ENCODE assay signal across 18 cellular contexts in genomic region chr18:56517181-56517580, GRCh38.
A peak's percentile ranks its signal among the peaks of the same experiment; 100 is the strongest.
DNase-seq lines count a peak whose midpoint lies in the region; ATAC-seq, FAIRE-seq and TF ChIP-seq lines count a peak whose summit lies in the region.
"Had no signal": no experiment of that assay in that cellular context is flagged by ENCODE, and none has a peak within 500 bp of the region (broad histone marks: within the 10 kb centered on the region; RNA-seq: fewer than 3 reads in every experiment).

No MANE protein-coding gene starts in this region.

- 80 to 83% methylated on average over 1 to 4 of the region's 4 CpGs for WGBS in gastroesophageal sphincter (ENCODE audit: low coverage in 1 of 2), 2 donors

- H3K27me3 ChIP-seq in gastroesophageal sphincter (no peaks in the 10 kb centered on the region), uterus (no peaks in the 10 kb centered on the region)
- H3K27me3 ChIP-seq: BE2C had no signal

- intact Hi-C loops in uterus (cut with DNase I; ENCODE audit: low total_unique reads): no loop called here

- H3K36me3 Mint-ChIP-seq in endothelial cell (ENCODE audit: low read depth, unreplicated experiment): no peaks in the 10 kb centered on the region
- H3K36me3 Mint-ChIP-seq: CD4-positive, CD25-positive, alpha-beta regulatory T cell had no signal

- no peak overlapping the region for H3K27ac Mint-ChIP-seq in endothelial cell (ENCODE audit: unreplicated experiment)
- H3K27ac Mint-ChIP-seq: CD4-positive, CD25-positive, alpha-beta regulatory T cell had no signal

- no peak overlapping the region for H3K4me3 ChIP-seq in gastroesophageal sphincter
- H3K4me3 ChIP-seq in uterus: no peak overlapping the region

- no peak overlapping the region for H3K4me3 Mint-ChIP-seq in endothelial cell (ENCODE audit: unreplicated experiment)
- H3K4me3 Mint-ChIP-seq: CD4-positive, CD25-positive, alpha-beta regulatory T cell had no signal

- peak; percentile 19 for ATAC-seq in gastroesophageal sphincter

- H3K4me1 ChIP-seq in gastroesophageal sphincter (no peaks in the 10 kb centered on the region), uterus (no peaks in the 10 kb centered on the region)
- H3K4me1 ChIP-seq: BE2C had no signal

- FAIRE-seq in GM12891 (lab: Jason Lieb, UNC): no peak
- FAIRE-seq: H1 had no signal

- DNase-seq in GM03348 (ENCODE audit: low spot score) (peak; percentile 58), NCI-H226 (peak; percentile 8), uterus (peak in 1 of 2 donors; percentile 17), GM12891 (ENCODE audit: insufficient read length, low spot score) (no peak), NCI-H345 treated with DMSO at 0.1 percent for 48 hours (lab: John Stamatoyannopoulos, UW; ENCODE audit: unreplicated experiment) (no peak), endothelial cell (ENCODE audit: low spot score) (no peak)
- DNase-seq: ACHN; BE2C; CD4-positive, CD25-positive, alpha-beta regulatory T cell; COR-L47; NCI-H1092 treated with DMSO at 0.1 percent for 48 hours; NCI-H2081 treated with DMSO at 0.1 percent for 48 hours; NCI-H510A treated with DMSO at 0.1 percent for 48 hours; NCI-H82; SHP77 treated with DMSO at 0.1 percent for 48 hours; SK-N-SH had no signal

- no peaks in the 10 kb centered on the region for H3K4me1 Mint-ChIP-seq in endothelial cell (ENCODE audit: unreplicated experiment)
- H3K4me1 Mint-ChIP-seq: CD4-positive, CD25-positive, alpha-beta regulatory T cell had no signal

- H3K36me3 ChIP-seq in gastroesophageal sphincter: no peaks in the 10 kb centered on the region
- H3K36me3 ChIP-seq in uterus: no peaks in the 10 kb centered on the region
- H3K36me3 ChIP-seq: BE2C had no signal

- TF ChIP-seq EP300 in gastroesophageal sphincter (IDR thresholded peaks at IDR 0.05): no peak

- H3K27me3 Mint-ChIP-seq in endothelial cell (ENCODE audit: unreplicated experiment): no peaks in the 10 kb centered on the region

- H3K27ac ChIP-seq in gastroesophageal sphincter (no peak overlapping the region), uterus (peak overlapping the region; percentile 62 to 68)

- TF ChIP-seq POLR2A in gastroesophageal sphincter (IDR thresholded peaks at IDR 0.05) (no peak), uterus (IDR thresholded peaks at IDR 0.05) (no peak), GM12891 (IDR thresholded peaks at IDR 0.05; ENCODE audit: low read depth, low read length) (no peak)

- TF ChIP-seq CTCF in gastroesophageal sphincter (IDR thresholded peaks at IDR 0.05): no peak
- TF ChIP-seq CTCF in uterus (IDR thresholded peaks at IDR 0.05): no peak
- no peak for TF ChIP-seq CTCF in endothelial cell (IDR thresholded peaks at IDR 0.05; ENCODE audit: unreplicated experiment)

- H3K9me3 ChIP-seq in gastroesophageal sphincter (no peaks in the 10 kb centered on the region), uterus (no peaks in the 10 kb centered on the region)
- H3K9me3 ChIP-seq: BE2C, SK-N-SH had no signal

- H3K9me3 Mint-ChIP-seq in endothelial cell (ENCODE audit: unreplicated experiment): no peaks in the 10 kb centered on the region

TF ChIP-seq in GM12891, 5 proteins besides CTCF, POLR2A, EP300 and RAD21:
- no peak for TF ChIP-seq PAX5 (IDR thresholded peaks at IDR 0.05; ENCODE audit: insufficient read depth, low read length, severe bottlenecking)
- no peak for TF ChIP-seq TAF1 (IDR thresholded peaks at IDR 0.05; ENCODE audit: low read depth, low read length)
- TF ChIP-seq SPI1 (IDR thresholded peaks at IDR 0.05; ENCODE audit: low read depth, low read length): no peak
- no peak for TF ChIP-seq POLR2AphosphoS5 (IDR thresholded peaks at IDR 0.05; ENCODE audit: low read depth, low read length)
- TF ChIP-seq POU2F2 (IDR thresholded peaks at IDR 0.05; ENCODE audit: low read depth, low read length): no peak

Comparison
In these comparisons a context has a peak if more than half of its experiments do, and no peak if none do; other contexts are left out.
1. DNase-seq: peak in GM03348 (single experiment) and NCI-H226 (single experiment); none in GM12891 (single experiment), NCI-H345 treated with DMSO at 0.1 percent for 48 hours (single experiment) and endothelial cell (single experiment).
2. H3K27ac ChIP-seq: peak in uterus (2 of 2); none in gastroesophageal sphincter (0 of 4).